ENCODE assay signal across 27 cellular contexts in genomic region chr5:169754737-169755136, GRCh38.
"Had no signal": no experiment of that assay in that cellular context is flagged by ENCODE, and none has a peak within 500 bp of the region (broad histone marks: within the 10 kb centered on the region; RNA-seq: fewer than 3 reads in every experiment).

No MANE protein-coding gene starts in this region.

- H3K4me1 ChIP-seq: body of pancreas, colonic mucosa had no signal

- H3K27me3 ChIP-seq: adrenal gland, body of pancreas, colonic mucosa had no signal

- FAIRE-seq: frontal cortex had no signal

- H3K4me3 ChIP-seq: adrenal gland, body of pancreas, colonic mucosa had no signal

- H3K27ac ChIP-seq: adrenal gland, body of pancreas, colonic mucosa, WERI-Rb-1 had no signal

- H3K9me3 ChIP-seq: adrenal gland, body of pancreas, colonic mucosa had no signal

- ATAC-seq: activated CD4-positive, CD25-positive, alpha-beta regulatory T cell treated with anti-CD3 and anti-CD28 coated beads, Interleukin-2, amount 50 U/mL, for 24 hours; activated CD8-positive, alpha-beta T cell treated with anti-CD3 and anti-CD28 coated beads for 36 hours; activated naive CD8-positive, alpha-beta T cell treated with anti-CD3 and anti-CD28 coated beads, Interleukin-2, amount 50 U/mL, for 24 hours; activated T-cell treated with anti-CD3 and anti-CD28 coated beads, Interleukin-2, amount 50 U/mL, for 4 hours; activated T-helper 17 cell treated with anti-CD3 and anti-CD28 coated beads, Interleukin-2, amount 50 U/mL, for 72 hours; body of pancreas; esophagus mucosa; T-helper 17 cell had no signal

- DNase-seq: activated B cell treated with CpG ODN at 0.5 μM for 24 hours; activated CD4-positive, alpha-beta T cell treated with anti-CD3 and anti-CD28 coated beads for 48 hours; activated CD4-positive, alpha-beta T cell treated with anti-CD3 and anti-CD28 coated beads, Interleukin-2, amount 50 U/mL, for 1 hour; activated CD4-positive, alpha-beta T cell treated with anti-CD3 and anti-CD28 coated beads, Interleukin-2, amount 50 U/mL, for 48 hours; activated CD8-positive, alpha-beta memory T cell treated with anti-CD3 and anti-CD28 coated beads for 24 hours; activated CD8-positive, alpha-beta T cell treated with anti-CD3 and anti-CD28 coated beads for 36 hours; activated effector memory CD4-positive, alpha-beta T cell treated with Interleukin-2 at 50 U/mL for 16 hours; activated naive CD4-positive, alpha-beta T cell treated with anti-CD3 and anti-CD28 coated beads for 36 hours; activated naive CD8-positive, alpha-beta T cell treated with anti-CD3 and anti-CD28 coated beads for 36 hours; activated naive CD8-positive, alpha-beta T cell treated with anti-CD3 and anti-CD28 coated beads, Interleukin-2, amount 50 U/mL, for 24 hours; activated T-cell treated with anti-CD3 and anti-CD28 coated beads, Interleukin-2, amount 50 U/mL, for 4 hours; adrenal gland; amygdala; aorta; body of pancreas; caudate nucleus; colonic mucosa; effector CD8-positive, alpha-beta T cell; foreskin fibroblast; T-helper 1 cell; T-helper 17 cell; T1000; WERI-Rb-1 had no signal

- H3K36me3 ChIP-seq: adrenal gland, colonic mucosa, WERI-Rb-1 had no signal
